In genomic region chr14:53979747-53980642, GRCh38 we compare ENCODE assay signal across 1 cellular context.
A peak's percentile ranks its signal among the peaks of the same experiment; 100 is the strongest.
TF ChIP-seq lines count a peak whose summit lies in the region.

No MANE protein-coding gene starts in this region.

TF ChIP-seq in HepG2, 621 proteins besides CTCF, POLR2A, EP300 and RAD21 (continued from another document and continues in another):
- TF ChIP-seq TFAP4 (IDR thresholded peaks at IDR 0.05; ENCODE audit: borderline replicate concordance, low read depth) = peak; percentile 82
- no peak for TF ChIP-seq KIAA2018 (CRISPR knock-in tag; IDR thresholded peaks at IDR 0.05; ENCODE audit: borderline replicate concordance)
- no peak for TF ChIP-seq RFX5 (IDR thresholded peaks at IDR 0.05; ENCODE audit: low read depth, low read length)
- peak; percentile 46; the same call in 1 of the 2 replicates for TF ChIP-seq TBX2 (CRISPR knock-in tag; IDR thresholded peaks at IDR 0.05; ENCODE audit: borderline replicate concordance)
- TF ChIP-seq HMG20B (CRISPR knock-in tag; conservative IDR thresholded peaks at IDR 0.05) = peak; percentile 73; the same call in 1 of the 2 replicates
- TF ChIP-seq PHF21A (CRISPR knock-in tag; IDR thresholded peaks at IDR 0.05) = peak; percentile 75
- no peak for TF ChIP-seq ZFY (CRISPR knock-in tag; IDR thresholded peaks at IDR 0.05)
- peak; percentile 94 for TF ChIP-seq MED1 (CRISPR knock-in tag; IDR thresholded peaks at IDR 0.05)
- TF ChIP-seq ZNF124 (CRISPR knock-in tag; IDR thresholded peaks at IDR 0.05) = no peak
- TF ChIP-seq ZNF136 (CRISPR knock-in tag; IDR thresholded peaks at IDR 0.05; ENCODE audit: low read depth) = 0 out of 2 replicates have a peak, but pooled peaks have one; percentile 21
- TF ChIP-seq ZNF264 (CRISPR knock-in tag; IDR thresholded peaks at IDR 0.05) = 0 out of 2 replicates have a peak, but pooled peaks have one; percentile 24
- no peak for TF ChIP-seq AGO1 (IDR thresholded peaks at IDR 0.05; ENCODE audit: low read depth, low read length, poor library complexity, severe bottlenecking)
- TF ChIP-seq, protein P1, sequence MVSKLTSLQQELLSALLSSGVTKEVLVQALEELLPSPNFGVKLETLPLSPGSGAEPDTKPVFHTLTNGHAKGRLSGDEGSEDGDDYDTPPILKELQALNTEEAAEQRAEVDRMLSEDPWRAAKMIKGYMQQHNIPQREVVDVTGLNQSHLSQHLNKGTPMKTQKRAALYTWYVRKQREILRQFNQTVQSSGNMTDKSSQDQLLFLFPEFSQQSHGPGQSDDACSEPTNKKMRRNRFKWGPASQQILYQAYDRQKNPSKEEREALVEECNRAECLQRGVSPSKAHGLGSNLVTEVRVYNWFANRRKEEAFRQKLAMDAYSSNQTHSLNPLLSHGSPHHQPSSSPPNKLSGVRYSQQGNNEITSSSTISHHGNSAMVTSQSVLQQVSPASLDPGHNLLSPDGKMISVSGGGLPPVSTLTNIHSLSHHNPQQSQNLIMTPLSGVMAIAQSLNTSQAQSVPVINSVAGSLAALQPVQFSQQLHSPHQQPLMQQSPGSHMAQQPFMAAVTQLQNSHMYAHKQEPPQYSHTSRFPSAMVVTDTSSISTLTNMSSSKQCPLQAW (CRISPR knock-in tag; IDR thresholded peaks at IDR 0.05) = peak; percentile 60
- peak; percentile 85 for TF ChIP-seq JUN (CRISPR knock-in tag; IDR thresholded peaks at IDR 0.05)
- TF ChIP-seq RCOR2 (CRISPR knock-in tag; IDR thresholded peaks at IDR 0.05) = peak; percentile 74; the same call in 1 of the 2 replicates
- 0 out of 2 replicates have a peak, but pooled peaks have one; percentile 40 for TF ChIP-seq ZHX1 (CRISPR knock-in tag; IDR thresholded peaks at IDR 0.05; ENCODE audit: low read depth)
- TF ChIP-seq CREM (IDR thresholded peaks at IDR 0.05) = peak; percentile 85
- TF ChIP-seq CREM (CRISPR knock-in tag; IDR thresholded peaks at IDR 0.05) = no peak
- TF ChIP-seq ASH2L (IDR thresholded peaks at IDR 0.05; ENCODE audit: insufficient read length, low read depth, low read length) = peak; percentile 23
- TF ChIP-seq KAT8 (CRISPR knock-in tag; IDR thresholded peaks at IDR 0.05) = peak; percentile 72
- TF ChIP-seq TEAD2 (CRISPR knock-in tag; IDR thresholded peaks at IDR 0.05) = no peak
- TF ChIP-seq FOXO1 (CRISPR knock-in tag; IDR thresholded peaks at IDR 0.05) = peak; percentile 58
- TF ChIP-seq BRF2 (CRISPR knock-in tag; IDR thresholded peaks at IDR 0.05) = no peak
- no peak for TF ChIP-seq NFKB2 (CRISPR knock-in tag; IDR thresholded peaks at IDR 0.05; ENCODE audit: borderline replicate concordance)
- no peak for TF ChIP-seq ZNF234 (CRISPR knock-in tag; conservative IDR thresholded peaks at IDR 0.05)
- no peak for TF ChIP-seq ZUFSP (CRISPR knock-in tag; IDR thresholded peaks at IDR 0.05; ENCODE audit: borderline replicate concordance)
- TF ChIP-seq ZNF12 (CRISPR knock-in tag; IDR thresholded peaks at IDR 0.05) = peak; percentile 62
- TF ChIP-seq ZNF574 (CRISPR knock-in tag; IDR thresholded peaks at IDR 0.05) = peak; percentile 59
- peak; percentile 68; the same call in 1 of the 2 replicates for TF ChIP-seq CBFB (CRISPR knock-in tag; IDR thresholded peaks at IDR 0.05)
- peak; percentile 95 for TF ChIP-seq HMG20A (CRISPR knock-in tag; IDR thresholded peaks at IDR 0.05; ENCODE audit: borderline replicate concordance)
- peak; percentile 62; the same call in 1 of the 3 replicates for TF ChIP-seq MXI1 (IDR thresholded peaks at IDR 0.05; ENCODE audit: borderline replicate concordance, low read depth, low read length)
- peak; percentile 59; the same call in 1 of the 2 replicates for TF ChIP-seq ZFP82 (CRISPR knock-in tag; IDR thresholded peaks at IDR 0.05; ENCODE audit: borderline replicate concordance)
- 0 out of 2 replicates have a peak, but pooled peaks have one; percentile 64 for TF ChIP-seq NFKBIZ (CRISPR knock-in tag; IDR thresholded peaks at IDR 0.05)
- TF ChIP-seq, protein P2, sequence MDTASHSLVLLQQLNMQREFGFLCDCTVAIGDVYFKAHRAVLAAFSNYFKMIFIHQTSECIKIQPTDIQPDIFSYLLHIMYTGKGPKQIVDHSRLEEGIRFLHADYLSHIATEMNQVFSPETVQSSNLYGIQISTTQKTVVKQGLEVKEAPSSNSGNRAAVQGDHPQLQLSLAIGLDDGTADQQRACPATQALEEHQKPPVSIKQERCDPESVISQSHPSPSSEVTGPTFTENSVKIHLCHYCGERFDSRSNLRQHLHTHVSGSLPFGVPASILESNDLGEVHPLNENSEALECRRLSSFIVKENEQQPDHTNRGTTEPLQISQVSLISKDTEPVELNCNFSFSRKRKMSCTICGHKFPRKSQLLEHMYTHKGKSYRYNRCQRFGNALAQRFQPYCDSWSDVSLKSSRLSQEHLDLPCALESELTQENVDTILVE (CRISPR knock-in tag; IDR thresholded peaks at IDR 0.05) = peak; percentile 32; the same call in 1 of the 2 replicates
- no peak for TF ChIP-seq ZNF431 (CRISPR knock-in tag; IDR thresholded peaks at IDR 0.05; ENCODE audit: borderline replicate concordance, low read depth)
- peak; percentile 85 for TF ChIP-seq ZMYM4 (CRISPR knock-in tag; IDR thresholded peaks at IDR 0.05)
- TF ChIP-seq ZBTB7B (CRISPR knock-in tag; IDR thresholded peaks at IDR 0.05) = peak; percentile 81
- TF ChIP-seq ATF7 (IDR thresholded peaks at IDR 0.05) = no peak
- 0 out of 2 replicates have a peak, but pooled peaks have one; percentile 30 for TF ChIP-seq ATF7 (CRISPR knock-in tag; IDR thresholded peaks at IDR 0.05)
- no peak for TF ChIP-seq ZNF572 (CRISPR knock-in tag; IDR thresholded peaks at IDR 0.05)
- 0 out of 2 replicates have a peak, but pooled peaks have one; percentile 26 for TF ChIP-seq KDM5A (IDR thresholded peaks at IDR 0.05; ENCODE audit: borderline replicate concordance, low read length)
- peak; percentile 90 for TF ChIP-seq FOSL1 (CRISPR knock-in tag; IDR thresholded peaks at IDR 0.05; ENCODE audit: borderline replicate concordance)
- TF ChIP-seq MEIS2 (CRISPR knock-in tag; IDR thresholded peaks at IDR 0.05) = peak; percentile 93
- TF ChIP-seq RXRB (CRISPR knock-in tag; IDR thresholded peaks at IDR 0.05; ENCODE audit: borderline replicate concordance) = peak; percentile 88
- no peak for TF ChIP-seq ZNF883 (CRISPR knock-in tag; IDR thresholded peaks at IDR 0.05; ENCODE audit: not compliant biosample characterization)
